Comparison of ENCODE assay signal across 8 cellular contexts in genomic region chr12:2248901-2249381, GRCh38.
DNase-seq lines count a peak whose midpoint lies in the region; ATAC-seq and TF ChIP-seq lines count a peak whose summit lies in the region.

No MANE protein-coding gene starts in this region.

- no peak overlapping the region for H2BK120ac ChIP-seq in neuronal stem cell (ENCODE audit: low read depth, low read length)

- H3K4me2 ChIP-seq in neuronal stem cell (ENCODE audit: insufficient read depth, low read length, poor library complexity, severe bottlenecking), result no peak overlapping the region

- no peak overlapping the region for H3K4ac ChIP-seq in neuronal stem cell (ENCODE audit: low read length)

- H3K23ac ChIP-seq in neuronal stem cell (ENCODE audit: low read depth, low read length, poor library complexity), result no peak overlapping the region

- no peak overlapping the region for H3K14ac ChIP-seq in neuronal stem cell (ENCODE audit: low read length)

- no peak overlapping the region for H4K91ac ChIP-seq in neuronal stem cell (ENCODE audit: low read depth, low read length, poor library complexity)

- no peak overlapping the region for H2BK12ac ChIP-seq in neuronal stem cell (ENCODE audit: low read length)

- no peaks in the 10 kb centered on the region for H3K9me3 ChIP-seq in neuronal stem cell (replicated peaks in 1 of 2; ENCODE audit: control insufficient read depth in 2 of 2, insufficient read depth in 1 of 2, low read depth in 1 of 2, low read length in 2 of 2)

- H3K4me1 ChIP-seq in neuronal stem cell (ENCODE audit: control insufficient read depth in 2 of 2, insufficient read depth in 1 of 2, low read depth in 1 of 2, low read length in 2 of 2), result peaks cover 0 to 16% of the 10 kb centered on the region in 2 donors

- no peaks in the 10 kb centered on the region for H3K36me3 ChIP-seq in neuronal stem cell (replicated peaks in 1 of 2; ENCODE audit: control insufficient read depth in 2 of 2, insufficient read depth in 2 of 2, low read length in 2 of 2)

- no peaks in the 10 kb centered on the region for H3K27me3 ChIP-seq in neuronal stem cell (ENCODE audit: control insufficient read depth in 3 of 3, insufficient read depth in 3 of 3, low read depth in 1 of 3, low read length in 3 of 3)

- H3K79me1 ChIP-seq in neuronal stem cell (ENCODE audit: low read depth, low read length), result no peaks in the 10 kb centered on the region

- peak; percentile 87 for ATAC-seq in GM19468 (IDR thresholded peaks at IDR 0.05; ENCODE audit: extremely low read depth, unreplicated experiment)
- no peak for ATAC-seq in GM21737 (IDR thresholded peaks at IDR 0.05; ENCODE audit: unreplicated experiment)

- DNase-seq in DMS79 (lab: John Stamatoyannopoulos, UW) (peak; percentile 93), HT1080 (ENCODE audit: low read depth) (peak; percentile 33), coronary artery (ENCODE audit: low spot score) (no peak), NCI-H524 (lab: John Stamatoyannopoulos, UW) (no peak), neuronal stem cell (ENCODE audit: low spot score) (no peak)
- DNase-seq in activated naive CD4-positive, alpha-beta T cell (lab: John Stamatoyannopoulos, UW), result no peak

- H2BK5ac ChIP-seq in neuronal stem cell (ENCODE audit: low read length), result no peak overlapping the region

- no peak overlapping the region for H3K9ac ChIP-seq in neuronal stem cell (ENCODE audit: low read depth, low read length, poor library complexity)

- H2AFZ ChIP-seq in neuronal stem cell (ENCODE audit: low read length), result no peak overlapping the region

- no CpG with 5 or more reads among the region's 8 CpGs for WGBS in neuronal stem cell (ENCODE audit: extremely low coverage in 2 of 2, insufficient read length in 2 of 2, insufficient replicate concordance in 1 of 2), 2 donors

- H2AK5ac ChIP-seq in neuronal stem cell (ENCODE audit: low read depth, low read length), result no peak overlapping the region

- H3K18ac ChIP-seq in neuronal stem cell (ENCODE audit: low read length), result no peak overlapping the region

- H3K27ac ChIP-seq in coronary artery (peak overlapping the region; percentile 0 to 9), neuronal stem cell (replicated peaks; ENCODE audit: low read length) (no peak overlapping the region)

- H2BK15ac ChIP-seq in neuronal stem cell (ENCODE audit: low read length), result no peak overlapping the region

- no peak overlapping the region for H4K8ac ChIP-seq in neuronal stem cell (ENCODE audit: low read depth, low read length)

- TF ChIP-seq CTCF in coronary artery (IDR thresholded peaks at IDR 0.05), result no peak

- H3K4me3 ChIP-seq in coronary artery (no peak overlapping the region), neuronal stem cell (ENCODE audit: low read length in 2 of 2) (no peak overlapping the region)

Comparison
In these comparisons a context has a peak if more than half of its experiments do, and no peak if none do; other contexts are left out.
1. DNase-seq: peak in DMS79 (single experiment) and HT1080 (single experiment); none in coronary artery (single experiment), activated naive CD4-positive, alpha-beta T cell (0 of 4), NCI-H524 (0 of 2) and neuronal stem cell (single experiment).